10 cellular contexts compared by ENCODE assay signal in the genomic region with DNA sequence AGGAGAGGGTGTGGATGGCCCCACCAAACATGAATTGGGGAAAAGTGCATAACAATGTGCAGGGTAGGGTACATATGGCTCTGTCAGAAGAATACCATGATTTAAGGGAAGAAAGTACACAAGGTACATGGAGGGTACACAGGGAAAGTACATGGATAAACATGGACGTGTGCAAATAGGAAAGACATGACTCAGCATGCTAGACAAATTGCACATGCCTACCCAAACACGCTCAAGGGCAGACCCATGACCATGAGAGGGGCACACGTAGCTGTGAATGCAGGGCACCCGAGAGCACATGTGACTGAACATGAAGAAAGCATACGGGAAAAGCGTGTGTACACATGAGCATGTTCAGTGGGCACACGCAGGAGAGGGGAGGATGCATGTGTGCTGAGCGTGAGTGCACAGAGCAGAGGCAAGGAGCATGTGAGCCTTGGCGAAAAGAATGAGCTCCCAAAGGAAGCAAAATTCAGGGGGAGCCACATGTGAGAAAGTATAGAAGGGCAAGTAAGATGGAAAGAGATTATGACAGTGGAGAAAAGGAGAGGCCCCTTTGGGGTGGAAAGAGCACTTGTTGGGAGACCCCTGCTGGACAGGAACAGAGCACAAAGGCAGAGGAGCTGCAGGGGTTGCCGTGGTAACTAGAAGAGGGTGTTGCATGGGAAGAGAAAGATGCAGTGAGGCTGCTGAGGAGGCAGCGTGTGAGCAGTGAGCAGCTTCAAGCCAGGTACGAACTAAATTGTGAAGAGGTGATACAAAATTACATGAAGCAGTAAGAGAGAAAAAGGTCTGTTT. TPM values are rescaled to one million over a fixed set of nuclear protein-coding genes. Genes with fewer than 3 reads are reported as not detected.
A peak's percentile ranks its signal among the peaks of the same experiment; 100 is the strongest.
DNase-seq lines count a peak whose midpoint lies in the region; ATAC-seq and TF ChIP-seq lines count a peak whose summit lies in the region.
"Had no signal": no experiment of that assay in that cellular context is flagged by ENCODE, and none has a peak within 500 bp of the region (broad histone marks: within the 10 kb centered on the region; RNA-seq: fewer than 3 reads in every experiment).

No MANE protein-coding gene starts in this region.

- H3K36me3 ChIP-seq in GM23338 (ENCODE audit: insufficient read depth) = peaks cover 57% of the 10 kb centered on the region
- peaks cover 33% of the 10 kb centered on the region for H3K36me3 ChIP-seq in RWPE2 (ENCODE audit: low read depth)

- H3K9me2 ChIP-seq in GM23338 (ENCODE audit: insufficient read depth) = no peaks in the 10 kb centered on the region

- H3K27ac Mint-ChIP-seq in GM23338 = peak overlapping the region; percentile 3

- peaks cover 15% of the 10 kb centered on the region for H3K27me3 Mint-ChIP-seq in GM23338 (ENCODE audit: insufficient read depth, low read depth, poor library complexity)

- peak; percentile 27 for DNase-seq in Caki2 (ENCODE audit: low read depth)
- peak; percentile 90 for DNase-seq in GM23338 (ENCODE audit: low spot score)
- no peak for DNase-seq in RWPE2 (ENCODE audit: low spot score)
- DNase-seq in hepatic stellate cell (ENCODE audit: low spot score) = peak; percentile 21
- no peak for DNase-seq in effector CD4-positive, alpha-beta T cell
- no peak for DNase-seq in LoVo (ENCODE audit: low spot score)
- no peak for DNase-seq in activated CD4-positive, CD25-positive, alpha-beta regulatory T cell treated with anti-CD3 and anti-CD28 coated beads, Interleukin-2, amount 50 U/mL, for 72 hours
- no peak for DNase-seq in substantia nigra (lab: John Stamatoyannopoulos, UW)
- DNase-seq: Right ventricle myocardium superior had no signal

- H3K27ac ChIP-seq in GM23338 (ENCODE audit: low read depth) (peak overlapping the region; percentile 83; the same call in 1 of the 2 replicates), RWPE2 (ENCODE audit: poor library complexity, severe bottlenecking) (no peak overlapping the region), substantia nigra (ENCODE audit: low read depth, low read length, poor library complexity, severe bottlenecking) (no peak overlapping the region)
- H3K27ac ChIP-seq: tibial nerve had no signal

- H2AFZ ChIP-seq in GM23338 = no peak overlapping the region

- peaks cover 31% of the 10 kb centered on the region for H3K4me1 Mint-ChIP-seq in GM23338

- H3K36me3 Mint-ChIP-seq in GM23338 (ENCODE audit: low read depth) = peaks cover 74% of the 10 kb centered on the region

- H3K4me2 ChIP-seq in GM23338 = no peak overlapping the region

- H3K79me2 ChIP-seq in GM23338 (replicated peaks; ENCODE audit: insufficient read depth) = no peaks in the 10 kb centered on the region

- peak; percentile 87 for ATAC-seq in GM23338
- peak; percentile 30; the same call in 1 of the 3 replicates for ATAC-seq in RWPE2 (ENCODE audit: low read depth)

- H3K4me3 ChIP-seq in GM23338 (no peak overlapping the region), RWPE2 (ENCODE audit: severe bottlenecking) (no peak overlapping the region)
- H3K4me3 ChIP-seq: tibial nerve had no signal

- H3K9me3 Mint-ChIP-seq in GM23338 = no peaks in the 10 kb centered on the region

- H3K4me3 Mint-ChIP-seq in GM23338 = no peak overlapping the region; the same call in 2 of the 3 replicates

- peaks cover 47% of the 10 kb centered on the region for H3F3A ChIP-seq in GM23338 (replicated peaks; ENCODE audit: low read depth)

- H3K9me3 ChIP-seq in RWPE2 (ENCODE audit: severe bottlenecking) = no peaks in the 10 kb centered on the region
- H3K9me3 ChIP-seq: tibial nerve had no signal

- peak; percentile 52 to 72 for TF ChIP-seq CTCF in GM23338 (conservative IDR thresholded peaks at IDR 0.05; ENCODE audit: low read depth in 2 of 2)
- no peak for TF ChIP-seq CTCF in RWPE2 (IDR thresholded peaks at IDR 0.05; ENCODE audit: poor library complexity, severe bottlenecking)

- H3K27me3 ChIP-seq in GM23338 (ENCODE audit: insufficient read depth) (no peaks in the 10 kb centered on the region), RWPE2 (ENCODE audit: insufficient read depth, poor library complexity, severe bottlenecking) (no peaks in the 10 kb centered on the region)
- H3K27me3 ChIP-seq: tibial nerve had no signal

- in situ Hi-C loops in Caki2 (cut with HindIII; ENCODE audit: low pct_unique_long_range_greater_than_20kb, low sequenced_read_pairs) = no loop called here

- H3K4me1 ChIP-seq in GM23338 (ENCODE audit: insufficient read depth) (peaks cover 6% of the 10 kb centered on the region; the same call in 1 of the 2 replicates), RWPE2 (ENCODE audit: insufficient read depth, poor library complexity, severe bottlenecking) (no peaks in the 10 kb centered on the region)
- H3K4me1 ChIP-seq: tibial nerve had no signal

- peaks cover 11% of the 10 kb centered on the region for H4K20me1 ChIP-seq in GM23338 (replicated peaks; ENCODE audit: insufficient read depth)

TF ChIP-seq in GM23338, 12 proteins besides CTCF, POLR2A, EP300 and RAD21:
- no peak for TF ChIP-seq EZH2 (IDR thresholded peaks at IDR 0.05; ENCODE audit: low read depth, unreplicated experiment)

RNA-seq across cellular contexts. Expression of gene OR2H2, which starts 17.8 kb away (rescaled TPM):
- not detected in 2 replicates for total RNA-seq in Caki2 (2014; rRNA removed; shearing (Covaris generic); ENCODE audit: low replicate concordance)
- not detected in 2 replicates for total RNA-seq in GM23338 (2014; rRNA removed; shearing (Covaris generic))
- 0.83 and 0.86 TPM in 2 replicates for polyA plus RNA-seq in GM23338 (2016; fragmentation: Nextera tagmentation; extraction: Ambion mirVana)
- total RNA-seq: Right ventricle myocardium superior, tibial nerve had no signal

RNA-seq across cellular contexts. Expression of gene GABBR1, which starts 30.2 kb away (rescaled TPM):
- total RNA-seq in Caki2 (2014; rRNA removed; shearing (Covaris generic); ENCODE audit: low replicate concordance) = 1.6 and 3.4 TPM in 2 replicates
- 50.2 and 78.9 TPM in 2 replicates for total RNA-seq in GM23338 (2014; rRNA removed; shearing (Covaris generic))
- 36.6 and 42.8 TPM in 2 replicates for polyA plus RNA-seq in GM23338 (2016; fragmentation: Nextera tagmentation; extraction: Ambion mirVana)

RNA-seq across cellular contexts. Expression of gene UBD, which starts 43.2 kb away (rescaled TPM):
- total RNA-seq in Caki2 (2014; rRNA removed; shearing (Covaris generic); ENCODE audit: low replicate concordance) = 5.1 and 6.2 TPM in 2 replicates
- total RNA-seq in GM23338 (2014; rRNA removed; shearing (Covaris generic)) = not detected in 2 replicates
- not detected in 2 replicates for polyA plus RNA-seq in GM23338 (2016; fragmentation: Nextera tagmentation; extraction: Ambion mirVana)

RNA-seq across cellular contexts. Expression of gene MOG, which starts 54.1 kb away (rescaled TPM):
- total RNA-seq in Caki2 (2014; rRNA removed; shearing (Covaris generic); ENCODE audit: low replicate concordance) = not detected in 2 replicates
- 0.74 and 2.5 TPM in 2 replicates for total RNA-seq in GM23338 (2014; rRNA removed; shearing (Covaris generic))
- polyA plus RNA-seq in GM23338 (2016; fragmentation: Nextera tagmentation; extraction: Ambion mirVana) = 0.49 and 0.55 TPM in 2 replicates
- total RNA-seq: tibial nerve had no signal

Comparison
In these comparisons a context has a peak if more than half of its experiments do, and no peak if none do; other contexts are left out.
1. DNase-seq: peak in Caki2 (single experiment), GM23338 (single experiment) and hepatic stellate cell (single experiment); none in RWPE2 (single experiment), effector CD4-positive, alpha-beta T cell (single experiment), LoVo (single experiment), activated CD4-positive, CD25-positive, alpha-beta regulatory T cell treated with anti-CD3 and anti-CD28 coated beads, Interleukin-2, amount 50 U/mL, for 72 hours (single experiment) and substantia nigra (0 of 49).
2. RNA of gene GABBR1, which starts 30.2 kb away (total RNA-seq): 50.2 to 78.9 TPM in GM23338; 1.6 to 3.4 TPM in Caki2; every median in the first group is over 10 times any median in the second.